Comparison of ENCODE assay signal across 8 cellular contexts in genomic region chr2:38653715-38654494, GRCh38. TPM values are rescaled to one million over a fixed set of nuclear protein-coding genes. Genes with fewer than 3 reads are reported as not detected.
DNase-seq lines count a peak whose midpoint lies in the region; ATAC-seq and TF ChIP-seq lines count a peak whose summit lies in the region.

No MANE protein-coding gene starts in this region.

- H3K9me3 Mint-ChIP-seq in activated naive CD8-positive, alpha-beta T cell treated with anti-CD3 and anti-CD28 coated beads for 36 hours: peaks cover 2% of the 10 kb centered on the region

- H3K27me3 Mint-ChIP-seq in activated naive CD8-positive, alpha-beta T cell treated with anti-CD3 and anti-CD28 coated beads for 36 hours: no peaks in the 10 kb centered on the region

- H3K27ac ChIP-seq in RWPE1: no peak overlapping the region
- H3K27ac ChIP-seq in brain microvascular endothelial cell: no peak overlapping the region

- TF ChIP-seq POLR2A in GM18505 (IDR thresholded peaks at IDR 0.05; ENCODE audit: borderline replicate concordance, extremely low read depth, insufficient read depth, insufficient read length): no peak

- TF ChIP-seq CTCF in RWPE1 (conservative IDR thresholded peaks at IDR 0.05; ENCODE audit: low read depth) (no peak), brain microvascular endothelial cell (IDR thresholded peaks at IDR 0.05; ENCODE audit: low read depth, low read length, missing control alignments) (no peak)

- peak; percentile 60 for ATAC-seq in GM18870 (IDR thresholded peaks at IDR 0.05; ENCODE audit: unreplicated experiment)
- ATAC-seq in GM18505 (IDR thresholded peaks at IDR 0.05; ENCODE audit: unreplicated experiment): no peak

- in situ Hi-C loops in brain microvascular endothelial cell (cut with HindIII; ENCODE audit: low pct_ligation_motif_present, low sequenced_read_pairs): no loop called here

- no peak overlapping the region for H3K4me3 ChIP-seq in brain microvascular endothelial cell (ENCODE audit: low read depth, low read length)

- peak overlapping the region; percentile 40 for H3K4me3 Mint-ChIP-seq in activated naive CD8-positive, alpha-beta T cell treated with anti-CD3 and anti-CD28 coated beads for 36 hours

- POLR2A ChIA-PET in RWPE1 (lab: Yijun Ruan, JAX; ENCODE audit: low non-redundant PET): no interaction called here

- H3K36me3 ChIP-seq in brain microvascular endothelial cell (replicated peaks): no peaks in the 10 kb centered on the region

- CTCF ChIA-PET in RWPE1 (lab: Yijun Ruan, JAX): interaction anchor here (0.6 kb wide), 1 partner anchor 714 kb away, joined by 6 read pairs; no protein-coding TSS in a partner anchor

- peak overlapping the region; percentile 94 for H3K27ac Mint-ChIP-seq in activated naive CD8-positive, alpha-beta T cell treated with anti-CD3 and anti-CD28 coated beads for 36 hours

- no peaks in the 10 kb centered on the region for H3K36me3 Mint-ChIP-seq in activated naive CD8-positive, alpha-beta T cell treated with anti-CD3 and anti-CD28 coated beads for 36 hours

- H3K27me3 ChIP-seq in brain microvascular endothelial cell (replicated peaks): no peaks in the 10 kb centered on the region

- DNase-seq in RWPE1 (ENCODE audit: low spot score): peak; percentile 27
- DNase-seq in activated naive CD8-positive, alpha-beta T cell treated with anti-CD3 and anti-CD28 coated beads for 36 hours: peak; percentile 79
- peak; percentile 87 for DNase-seq in stimulated activated CD4-positive, alpha-beta T cell treated with anti-CD3 and anti-CD28 coated beads, Interleukin-15, amount 100 ng/mL, for 24 hours
- DNase-seq in T1000 (lab: John Stamatoyannopoulos, UW): no peak
- no peak for DNase-seq in brain microvascular endothelial cell
- DNase-seq in midbrain (lab: John Stamatoyannopoulos, UW): no peak

- peaks cover 55% of the 10 kb centered on the region for H3K4me1 Mint-ChIP-seq in activated naive CD8-positive, alpha-beta T cell treated with anti-CD3 and anti-CD28 coated beads for 36 hours

RNA-seq across cellular contexts. Expression of gene GALM, which starts 12.0 kb away (rescaled TPM):
- total RNA-seq in activated naive CD8-positive, alpha-beta T cell treated with anti-CD3 and anti-CD28 coated beads for 36 hours: 10 to 100 TPM; 42.0 to 42.2 TPM

RNA-seq across cellular contexts. Expression of gene HNRNPLL, which starts 51.2 kb away (rescaled TPM):
- 10 to 100 TPM; 50.6 to 52.2 TPM for total RNA-seq in activated naive CD8-positive, alpha-beta T cell treated with anti-CD3 and anti-CD28 coated beads for 36 hours

Comparison
In these comparisons a context has a peak if more than half of its experiments do, and no peak if none do; other contexts are left out.
1. DNase-seq: peak in RWPE1 (single experiment), activated naive CD8-positive, alpha-beta T cell treated with anti-CD3 and anti-CD28 coated beads for 36 hours (single experiment) and stimulated activated CD4-positive, alpha-beta T cell treated with anti-CD3 and anti-CD28 coated beads, Interleukin-15, amount 100 ng/mL, for 24 hours (single experiment); none in T1000 (single experiment), brain microvascular endothelial cell (single experiment) and midbrain (single experiment).